Comparison of ENCODE assay signal across 2 cellular contexts in the genomic region with DNA sequence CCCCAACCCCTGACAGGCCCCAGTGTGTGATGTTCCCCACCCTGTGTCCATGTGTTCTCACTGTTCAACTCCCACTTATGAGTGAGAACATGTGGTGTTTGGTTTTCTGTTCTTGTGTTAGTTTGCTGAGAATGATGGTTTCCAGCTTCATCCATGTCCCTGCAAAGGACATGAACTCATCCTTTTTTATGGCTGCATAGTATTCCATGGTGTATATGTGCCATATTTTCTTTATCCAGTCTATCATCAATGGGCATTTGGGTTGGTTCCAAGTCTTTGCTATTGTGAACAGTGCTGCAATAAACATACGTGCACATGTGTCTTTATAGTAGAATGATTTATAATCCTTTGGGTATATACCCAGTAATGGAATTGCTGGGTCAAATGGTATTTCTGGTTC. TPM values are rescaled to one million over a fixed set of nuclear protein-coding genes. Genes with fewer than 3 reads are reported as not detected.
"Had no signal": no experiment of that assay in that cellular context is flagged by ENCODE, and none has a peak within 500 bp of the region (broad histone marks: within the 10 kb centered on the region; RNA-seq: fewer than 3 reads in every experiment).

No MANE protein-coding gene starts in this region.

RNA-seq across cellular contexts. Expression of a gene that starts 27.2 kb away (rescaled TPM):
- total RNA-seq: right atrium auricular region had no signal
- polyA plus RNA-seq: smooth muscle cell had no signal
